8 cellular contexts compared by ENCODE assay signal in genomic region chr2:55120634-55121359, GRCh38.
DNase-seq lines count a peak whose midpoint lies in the region; ATAC-seq lines count a peak whose summit lies in the region.

No MANE protein-coding gene starts in this region.

- no peak for ATAC-seq in activated naive CD4-positive, alpha-beta T cell treated with anti-CD3 and anti-CD28 coated beads, Interleukin-2, amount 50 U/mL, for 72 hours
- ATAC-seq in HG03442 (IDR thresholded peaks at IDR 0.05; ENCODE audit: unreplicated experiment) (no peak), HG03108 (IDR thresholded peaks at IDR 0.05; ENCODE audit: unreplicated experiment) (no peak)

- peaks cover 0 to 5% (median 0%) of the 10 kb centered on the region in 11 experiments; a peak in 1 of 22 replicates for H3K36me3 ChIP-seq in BLaER1 treated with 17β-estradiol and CSF1 and Interleukin-3, amounts not matched to agents 10 nM and 100 nM
- no peaks in the 10 kb centered on the region for H3K36me3 ChIP-seq in neuron (ENCODE audit: insufficient read depth, low read length)

- no peaks in the 10 kb centered on the region for H3K9me3 Mint-ChIP-seq in activated naive CD4-positive, alpha-beta T cell treated with anti-CD3 and anti-CD28 coated beads, Interleukin-2, amount 50 U/mL, for 72 hours

- H3K4me3 ChIP-seq in BLaER1 treated with 17β-estradiol and CSF1 and Interleukin-3, amounts not matched to agents 10 nM and 100 nM, result peak overlapping the region in 7 of 10 experiments; percentile 3 to 40 (median 30); a peak in 11 of 20 replicates
- H3K4me3 ChIP-seq in neuron (ENCODE audit: low read length), result no peak overlapping the region

- H3K9ac ChIP-seq in BLaER1 treated with 17β-estradiol and CSF1 and Interleukin-3, amounts not matched to agents 10 nM and 100 nM, result peak overlapping the region; percentile 47 to 75 (median 63); a peak in 20 of 22 replicates

- H3K27ac ChIP-seq in BLaER1 treated with 17β-estradiol and CSF1 and Interleukin-3, amounts not matched to agents 10 nM and 100 nM, result peak overlapping the region in 10 of 11 experiments; percentile 50 to 76 (median 71); a peak in 18 of 22 replicates

- peaks cover 0 to 12% (median 0%) of the 10 kb centered on the region in 11 experiments; a peak in 3 of 22 replicates for H4K20me1 ChIP-seq in BLaER1 treated with 17β-estradiol and CSF1 and Interleukin-3, amounts not matched to agents 10 nM and 100 nM

- H3K4me2 ChIP-seq in BLaER1 treated with 17β-estradiol and CSF1 and Interleukin-3, amounts not matched to agents 10 nM and 100 nM, result peak overlapping the region; percentile 86 to 99 (median 94)

- H3K4me1 ChIP-seq in BLaER1 treated with 17β-estradiol and CSF1 and Interleukin-3, amounts not matched to agents 10 nM and 100 nM, result peaks cover 47 to 66% (median 55%) of the 10 kb centered on the region in 10 experiments
- H3K4me1 ChIP-seq in neuron (ENCODE audit: insufficient read depth, low read length), result peaks cover 49% of the 10 kb centered on the region

- peaks cover 7 to 21% (median 17%) of the 10 kb centered on the region in 11 experiments; a peak in 21 of 22 replicates for H3K9me3 ChIP-seq in BLaER1 treated with 17β-estradiol and CSF1 and Interleukin-3, amounts not matched to agents 10 nM and 100 nM (replicated peaks in 1 of 11)
- no peaks in the 10 kb centered on the region for H3K9me3 ChIP-seq in neuron (ENCODE audit: low read length)

- no peak overlapping the region for H3K27ac Mint-ChIP-seq in activated naive CD4-positive, alpha-beta T cell treated with anti-CD3 and anti-CD28 coated beads, Interleukin-2, amount 50 U/mL, for 72 hours

- H2AFZ ChIP-seq in neuron (ENCODE audit: low read depth, low read length), result peak overlapping the region; percentile 2

- H3K27me3 ChIP-seq in BLaER1 treated with 17β-estradiol and CSF1 and Interleukin-3, amounts not matched to agents 10 nM and 100 nM, result peaks cover 0 to 38% (median 16%) of the 10 kb centered on the region in 11 experiments; a peak in 12 of 22 replicates
- H3K27me3 ChIP-seq in neuron (ENCODE audit: insufficient read depth, low read length), result no peaks in the 10 kb centered on the region

- H3K36me3 Mint-ChIP-seq in activated naive CD4-positive, alpha-beta T cell treated with anti-CD3 and anti-CD28 coated beads, Interleukin-2, amount 50 U/mL, for 72 hours, result no peaks in the 10 kb centered on the region

- DNase-seq in NCI-H226 (peak; percentile 27), ecto neural progenitor cell (ENCODE audit: low spot score) (peak; percentile 67)
- DNase-seq in activated naive CD4-positive, alpha-beta T cell treated with anti-CD3 and anti-CD28 coated beads, Interleukin-2, amount 50 U/mL, for 72 hours (ENCODE audit: low spot score in 2 of 2), result no peak
- no peak for DNase-seq in activated naive CD4-positive, alpha-beta T cell treated with anti-CD3 and anti-CD28 coated beads, Interleukin-2, amount 50 U/mL, for 16 hours

Comparison
In these comparisons a context has a peak if more than half of its experiments do, and no peak if none do; other contexts are left out.
1. DNase-seq: peak in NCI-H226 (single experiment) and ecto neural progenitor cell (single experiment); none in activated naive CD4-positive, alpha-beta T cell treated with anti-CD3 and anti-CD28 coated beads, Interleukin-2, amount 50 U/mL, for 72 hours (0 of 2) and activated naive CD4-positive, alpha-beta T cell treated with anti-CD3 and anti-CD28 coated beads, Interleukin-2, amount 50 U/mL, for 16 hours (single experiment).